In genomic region chr5:176822426-176823075, GRCh38 we compare ENCODE assay signal across 1 cellular context.
TF ChIP-seq lines count a peak whose summit lies in the region.

No MANE protein-coding gene starts in this region.

TF ChIP-seq in HEK293, 187 proteins besides CTCF, POLR2A, EP300 and RAD21 (continued from another document):
- TF ChIP-seq PRDM10 (tag by site-specific recombination; IDR thresholded peaks at IDR 0.05): peak; percentile 68
- TF ChIP-seq ZBTB20 (tag by site-specific recombination; IDR thresholded peaks at IDR 0.05): peak; percentile 79
- peak; percentile 88 for TF ChIP-seq ZFHX2 (tag by site-specific recombination; conservative IDR thresholded peaks at IDR 0.05)
- TF ChIP-seq EGR2 (tag by site-specific recombination; IDR thresholded peaks at IDR 0.05; ENCODE audit: low read depth): peak; percentile 93
- TF ChIP-seq ZNF510 (tag by site-specific recombination; IDR thresholded peaks at IDR 0.05; ENCODE audit: insufficient replicate concordance): no peak
- TF ChIP-seq ZNF600 (tag by site-specific recombination; IDR thresholded peaks at IDR 0.05): peak; percentile 88
- TF ChIP-seq ZNF571 (tag by site-specific recombination; IDR thresholded peaks at IDR 0.05): no peak
- no peak for TF ChIP-seq SP3 (tag by site-specific recombination; IDR thresholded peaks at IDR 0.05)
- no peak for TF ChIP-seq ZNF133 (tag by site-specific recombination; IDR thresholded peaks at IDR 0.05)
- TF ChIP-seq BCL6B (tag by site-specific recombination; IDR thresholded peaks at IDR 0.05): no peak
- TF ChIP-seq, protein P1, sequence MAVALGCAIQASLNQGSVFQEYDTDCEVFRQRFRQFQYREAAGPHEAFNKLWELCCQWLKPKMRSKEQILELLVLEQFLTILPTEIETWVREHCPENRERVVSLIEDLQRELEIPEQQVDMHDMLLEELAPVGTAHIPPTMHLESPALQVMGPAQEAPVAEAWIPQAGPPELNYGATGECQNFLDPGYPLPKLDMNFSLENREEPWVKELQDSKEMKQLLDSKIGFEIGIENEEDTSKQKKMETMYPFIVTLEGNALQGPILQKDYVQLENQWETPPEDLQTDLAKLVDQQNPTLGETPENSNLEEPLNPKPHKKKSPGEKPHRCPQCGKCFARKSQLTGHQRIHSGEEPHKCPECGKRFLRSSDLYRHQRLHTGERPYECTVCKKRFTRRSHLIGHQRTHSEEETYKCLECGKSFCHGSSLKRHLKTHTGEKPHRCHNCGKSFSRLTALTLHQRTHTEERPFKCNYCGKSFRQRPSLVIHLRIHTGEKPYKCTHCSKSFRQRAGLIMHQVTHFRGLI (tag by site-specific recombination; IDR thresholded peaks at IDR 0.05): peak; percentile 54; the same call in 1 of the 2 replicates
- peak; percentile 86 for TF ChIP-seq ZIC2 (tag by site-specific recombination; IDR thresholded peaks at IDR 0.05)
- no peak for TF ChIP-seq ZNF211 (tag by site-specific recombination; IDR thresholded peaks at IDR 0.05; ENCODE audit: low read depth)
TF ChIP-seq in HEK293: peak in this region for 12.
